Comparison of ENCODE assay signal across 16 cellular contexts in the genomic region with DNA sequence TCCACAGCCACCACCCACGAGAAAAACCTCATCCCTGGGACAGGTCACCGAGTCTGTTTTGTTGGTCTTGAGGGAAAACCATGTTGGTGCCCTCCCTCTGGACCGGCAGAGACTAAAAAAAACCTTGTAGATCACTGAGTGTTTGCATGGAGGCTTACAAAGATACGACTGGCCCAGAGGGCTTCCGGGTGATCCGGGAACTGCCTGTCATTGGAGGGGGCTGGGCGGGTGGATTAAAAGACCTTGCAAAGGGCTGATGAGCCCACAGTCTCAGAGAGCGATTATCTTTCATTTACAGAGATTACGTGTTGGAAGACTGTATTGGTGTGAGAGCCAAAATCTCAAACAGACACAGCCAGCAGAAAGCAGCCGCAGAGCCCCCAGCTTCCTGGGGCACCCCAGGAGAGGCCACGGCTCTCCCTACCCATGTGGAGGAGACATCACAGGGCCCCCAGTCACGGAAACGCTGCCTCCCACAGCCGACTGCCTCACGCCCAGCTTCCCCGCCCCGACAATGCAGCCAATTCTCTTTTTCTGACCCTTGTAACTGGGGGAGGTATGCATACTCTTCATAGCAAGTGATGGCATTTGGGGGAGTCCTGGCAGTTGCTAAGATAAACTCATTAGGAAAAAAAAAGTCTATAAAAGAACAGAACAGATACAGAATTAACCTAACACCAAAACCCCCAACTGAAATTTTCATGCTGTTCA.
A peak's percentile ranks its signal among the peaks of the same experiment; 100 is the strongest.
DNase-seq lines count a peak whose midpoint lies in the region; ATAC-seq lines count a peak whose summit lies in the region.
"Had no signal": no experiment of that assay in that cellular context is flagged by ENCODE, and none has a peak within 500 bp of the region (broad histone marks: within the 10 kb centered on the region; RNA-seq: fewer than 3 reads in every experiment).

No MANE protein-coding gene starts in this region.

- DNase-seq in NCI-H2081 (lab: John Stamatoyannopoulos, UW) (peak; percentile 34 to 59), NCI-H2081 treated with DMSO at 0.1 percent for 48 hours (lab: John Stamatoyannopoulos, UW) (no peak), KG1 (lab: John Stamatoyannopoulos, UW) (peak; percentile 59), neuronal stem cell (ENCODE audit: low spot score) (no peak), MV-4-11 (lab: John Stamatoyannopoulos, UW) (no peak)
- DNase-seq: activated CD8-positive, alpha-beta T cell treated with anti-CD3 and anti-CD28 coated beads, Interleukin-2, amount 10 ng/mL, durations not matched to agents 7 days and 5 days; activated naive CD8-positive, alpha-beta T cell treated with anti-CD3 and anti-CD28 coated beads, Interleukin-2, amount 50 U/mL, for 24 hours; effector CD8-positive, alpha-beta T cell; KBM-7; NCI-H1105; NCI-H524 treated with DMSO at 0.1 percent for 48 hours; stimulated activated naive CD4-positive, alpha-beta T cell had no signal

- ATAC-seq in GM18511 (IDR thresholded peaks at IDR 0.05; ENCODE audit: unreplicated experiment) (no peak), HG03159 (IDR thresholded peaks at IDR 0.05; ENCODE audit: unreplicated experiment) (no peak)
- ATAC-seq: activated CD8-positive, alpha-beta T cell treated with anti-CD3 and anti-CD28 coated beads, Interleukin-2, amount 10 ng/mL, durations not matched to agents 7 days and 5 days; activated naive CD8-positive, alpha-beta T cell treated with anti-CD3 and anti-CD28 coated beads, Interleukin-2, amount 50 U/mL, for 24 hours had no signal

- H4K8ac ChIP-seq in neuronal stem cell (ENCODE audit: low read depth, low read length): no peak overlapping the region

- H3K9me3 ChIP-seq in neuronal stem cell (replicated peaks in 1 of 2; ENCODE audit: control insufficient read depth in 2 of 2, insufficient read depth in 1 of 2, low read depth in 1 of 2, low read length in 2 of 2): no peaks in the 10 kb centered on the region

- no peaks in the 10 kb centered on the region for H3K27me3 ChIP-seq in neuronal stem cell (ENCODE audit: control insufficient read depth in 3 of 3, insufficient read depth in 3 of 3, low read depth in 1 of 3, low read length in 3 of 3)

- no peak overlapping the region for H2BK5ac ChIP-seq in neuronal stem cell (ENCODE audit: low read length)

- H2BK120ac ChIP-seq in neuronal stem cell (ENCODE audit: low read depth, low read length): no peak overlapping the region

- H3K27ac ChIP-seq in cingulate gyrus (ENCODE audit: low read depth, low read length) (peak overlapping the region; percentile 19), neuronal stem cell (replicated peaks; ENCODE audit: low read length) (no peak overlapping the region)
- H3K27ac ChIP-seq: cardiac muscle cell had no signal

- no peak overlapping the region for H3K4me3 ChIP-seq in neuronal stem cell (ENCODE audit: low read length in 2 of 2)
- H3K4me3 ChIP-seq: cardiac muscle cell had no signal

- no peaks in the 10 kb centered on the region for H3K36me3 ChIP-seq in neuronal stem cell (replicated peaks in 1 of 2; ENCODE audit: control insufficient read depth in 2 of 2, insufficient read depth in 2 of 2, low read length in 2 of 2)
- H3K36me3 ChIP-seq: cardiac muscle cell had no signal

- H4K91ac ChIP-seq in neuronal stem cell (ENCODE audit: low read depth, low read length, poor library complexity): no peak overlapping the region

- peaks cover 2% of the 10 kb centered on the region for H3K79me1 ChIP-seq in neuronal stem cell (ENCODE audit: low read depth, low read length)

- peak overlapping the region; percentile 15 for H3K9ac ChIP-seq in neuronal stem cell (ENCODE audit: low read depth, low read length, poor library complexity)

- H2BK15ac ChIP-seq in neuronal stem cell (ENCODE audit: low read length): peak overlapping the region; percentile 3

- H3K4me2 ChIP-seq in neuronal stem cell (ENCODE audit: insufficient read depth, low read length, poor library complexity, severe bottlenecking): no peak overlapping the region

- H3K4me1 ChIP-seq in neuronal stem cell (ENCODE audit: control insufficient read depth in 2 of 2, insufficient read depth in 1 of 2, low read depth in 1 of 2, low read length in 2 of 2): peaks cover 21 to 28% of the 10 kb centered on the region in 2 donors

- H2BK12ac ChIP-seq in neuronal stem cell (ENCODE audit: low read length): no peak overlapping the region

- no CpG with 5 or more reads among the region's 17 CpGs for WGBS in neuronal stem cell (ENCODE audit: extremely low coverage in 2 of 2, insufficient read length in 2 of 2, insufficient replicate concordance in 1 of 2), 2 donors

- no peak overlapping the region for H3K4ac ChIP-seq in neuronal stem cell (ENCODE audit: low read length)

- H3K23ac ChIP-seq in neuronal stem cell (ENCODE audit: low read depth, low read length, poor library complexity): no peak overlapping the region

- no peak overlapping the region for H3K14ac ChIP-seq in neuronal stem cell (ENCODE audit: low read length)

- peak overlapping the region; percentile 52 for H2AK5ac ChIP-seq in neuronal stem cell (ENCODE audit: low read depth, low read length)

- H3K18ac ChIP-seq in neuronal stem cell (ENCODE audit: low read length): peak overlapping the region; percentile 73

- peak overlapping the region; percentile 81 for H2AFZ ChIP-seq in neuronal stem cell (ENCODE audit: low read length)

Comparison
In these comparisons a context has a peak if more than half of its experiments do, and no peak if none do; other contexts are left out.
1. DNase-seq: peak in NCI-H2081 (2 of 2) and KG1 (single experiment); none in NCI-H2081 treated with DMSO at 0.1 percent for 48 hours (single experiment), neuronal stem cell (single experiment) and MV-4-11 (single experiment).